In the genomic region with DNA sequence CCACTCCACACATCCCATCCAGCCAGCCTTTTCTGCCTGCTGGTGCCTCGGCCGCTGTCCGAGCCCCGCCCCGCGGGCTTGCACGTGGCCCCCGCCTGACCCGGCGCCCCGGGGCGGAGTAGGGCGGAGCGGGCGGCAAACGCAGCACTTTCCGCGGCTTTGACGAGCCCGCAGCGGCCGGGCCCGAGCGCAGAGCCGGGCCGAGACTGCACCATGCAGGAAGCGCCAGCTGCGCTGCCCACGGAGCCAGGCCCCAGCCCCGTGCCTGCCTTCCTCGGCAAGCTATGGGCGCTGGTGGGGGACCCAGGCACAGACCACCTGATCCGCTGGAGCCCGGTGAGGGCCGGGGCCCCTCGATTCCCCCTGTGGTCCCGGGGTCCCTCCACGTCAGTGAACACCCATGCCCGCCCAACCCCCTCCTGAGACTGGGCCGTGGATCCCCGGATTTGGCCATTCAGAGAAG, we compare ENCODE assay signal across 1 cellular context.
TF ChIP-seq lines count a peak whose summit lies in the region.

A gene with protein sequence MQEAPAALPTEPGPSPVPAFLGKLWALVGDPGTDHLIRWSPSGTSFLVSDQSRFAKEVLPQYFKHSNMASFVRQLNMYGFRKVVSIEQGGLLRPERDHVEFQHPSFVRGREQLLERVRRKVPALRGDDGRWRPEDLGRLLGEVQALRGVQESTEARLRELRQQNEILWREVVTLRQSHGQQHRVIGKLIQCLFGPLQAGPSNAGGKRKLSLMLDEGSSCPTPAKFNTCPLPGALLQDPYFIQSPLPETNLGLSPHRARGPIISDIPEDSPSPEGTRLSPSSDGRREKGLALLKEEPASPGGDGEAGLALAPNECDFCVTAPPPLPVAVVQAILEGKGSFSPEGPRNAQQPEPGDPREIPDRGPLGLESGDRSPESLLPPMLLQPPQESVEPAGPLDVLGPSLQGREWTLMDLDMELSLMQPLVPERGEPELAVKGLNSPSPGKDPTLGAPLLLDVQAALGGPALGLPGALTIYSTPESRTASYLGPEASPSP (plus strand): TSS at position 147 of the 463 bp plus-strand sequence. CDS start 67 bp downstream, at position 214.

TF ChIP-seq in HepG2, 621 proteins besides CTCF, POLR2A, EP300 and RAD21 (continued from another document and continues in another):
- TF ChIP-seq, protein P1, sequence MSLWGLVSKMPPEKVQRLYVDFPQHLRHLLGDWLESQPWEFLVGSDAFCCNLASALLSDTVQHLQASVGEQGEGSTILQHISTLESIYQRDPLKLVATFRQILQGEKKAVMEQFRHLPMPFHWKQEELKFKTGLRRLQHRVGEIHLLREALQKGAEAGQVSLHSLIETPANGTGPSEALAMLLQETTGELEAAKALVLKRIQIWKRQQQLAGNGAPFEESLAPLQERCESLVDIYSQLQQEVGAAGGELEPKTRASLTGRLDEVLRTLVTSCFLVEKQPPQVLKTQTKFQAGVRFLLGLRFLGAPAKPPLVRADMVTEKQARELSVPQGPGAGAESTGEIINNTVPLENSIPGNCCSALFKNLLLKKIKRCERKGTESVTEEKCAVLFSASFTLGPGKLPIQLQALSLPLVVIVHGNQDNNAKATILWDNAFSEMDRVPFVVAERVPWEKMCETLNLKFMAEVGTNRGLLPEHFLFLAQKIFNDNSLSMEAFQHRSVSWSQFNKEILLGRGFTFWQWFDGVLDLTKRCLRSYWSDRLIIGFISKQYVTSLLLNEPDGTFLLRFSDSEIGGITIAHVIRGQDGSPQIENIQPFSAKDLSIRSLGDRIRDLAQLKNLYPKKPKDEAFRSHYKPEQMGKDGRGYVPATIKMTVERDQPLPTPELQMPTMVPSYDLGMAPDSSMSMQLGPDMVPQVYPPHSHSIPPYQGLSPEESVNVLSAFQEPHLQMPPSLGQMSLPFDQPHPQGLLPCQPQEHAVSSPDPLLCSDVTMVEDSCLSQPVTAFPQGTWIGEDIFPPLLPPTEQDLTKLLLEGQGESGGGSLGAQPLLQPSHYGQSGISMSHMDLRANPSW (CRISPR knock-in tag; IDR thresholded peaks at IDR 0.05; ENCODE audit: borderline replicate concordance) = no peak; the same call in 1 of the 2 replicates
- TF ChIP-seq TRIM24 (CRISPR knock-in tag; IDR thresholded peaks at IDR 0.05) (no peak), PRPF4 (IDR thresholded peaks at IDR 0.05; ENCODE audit: low read depth, low read length, poor library complexity, severe bottlenecking) (no peak), PHF8 (CRISPR knock-in tag; IDR thresholded peaks at IDR 0.05) (0 out of 2 replicates have a peak, but pooled peaks have one; percentile 33), ZNF232 (CRISPR knock-in tag; IDR thresholded peaks at IDR 0.05; ENCODE audit: borderline replicate concordance) (peak; percentile 87; the same call in 1 of the 2 replicates), MAZ (IDR thresholded peaks at IDR 0.05; ENCODE audit: borderline replicate concordance, low read depth, low read length) (peak; percentile 61; the same call in 1 of the 2 replicates), MAZ (CRISPR knock-in tag; IDR thresholded peaks at IDR 0.05; ENCODE audit: low read depth) (peak; percentile 90), ZNF652 (CRISPR knock-in tag; IDR thresholded peaks at IDR 0.05; ENCODE audit: borderline replicate concordance, low read depth) (no peak), ELF4 (CRISPR knock-in tag; IDR thresholded peaks at IDR 0.05; ENCODE audit: borderline replicate concordance) (no peak), KLF11 (CRISPR knock-in tag; IDR thresholded peaks at IDR 0.05) (no peak), ZNF746 (CRISPR knock-in tag; IDR thresholded peaks at IDR 0.05) (no peak; the same call in 1 of the 2 replicates), ZNF101 (CRISPR knock-in tag; IDR thresholded peaks at IDR 0.05; ENCODE audit: borderline replicate concordance, low read depth) (no peak), ZNF234 (CRISPR knock-in tag; conservative IDR thresholded peaks at IDR 0.05) (no peak), ZNF333 (CRISPR knock-in tag; IDR thresholded peaks at IDR 0.05; ENCODE audit: borderline replicate concordance) (peak; percentile 51; the same call in 1 of the 2 replicates), TSC22D2 (CRISPR knock-in tag; IDR thresholded peaks at IDR 0.05; ENCODE audit: borderline replicate concordance) (peak; percentile 89; the same call in 1 of the 2 replicates), ZNF569 (CRISPR knock-in tag; IDR thresholded peaks at IDR 0.05; ENCODE audit: borderline replicate concordance) (no peak), SAFB2 (CRISPR knock-in tag; IDR thresholded peaks at IDR 0.05; ENCODE audit: borderline replicate concordance, low read depth) (peak; percentile 97), GABPA (IDR thresholded peaks at IDR 0.05; ENCODE audit: low read depth, low read length) (no peak), GABPA (CRISPR knock-in tag; IDR thresholded peaks at IDR 0.05; ENCODE audit: low read depth) (no peak), ZNF354B (CRISPR knock-in tag; IDR thresholded peaks at IDR 0.05) (no peak; the same call in 1 of the 2 replicates), THYN1 (CRISPR knock-in tag; IDR thresholded peaks at IDR 0.05; ENCODE audit: borderline replicate concordance, low read depth) (no peak), KLF12 (CRISPR knock-in tag; IDR thresholded peaks at IDR 0.05; ENCODE audit: borderline replicate concordance) (peak; percentile 96), KDM5B (CRISPR knock-in tag; IDR thresholded peaks at IDR 0.05; ENCODE audit: borderline replicate concordance) (peak; percentile 93; the same call in 1 of the 2 replicates), SNAPC2 (CRISPR knock-in tag; IDR thresholded peaks at IDR 0.05) (peak; percentile 68), AHR (CRISPR knock-in tag; IDR thresholded peaks at IDR 0.05) (no peak), ZSCAN21 (CRISPR knock-in tag; IDR thresholded peaks at IDR 0.05; ENCODE audit: borderline replicate concordance) (peak; percentile 98), JUND (CRISPR knock-in tag; IDR thresholded peaks at IDR 0.05) (peak; percentile 26; the same call in 1 of the 2 replicates)
- TF ChIP-seq, protein P2, sequence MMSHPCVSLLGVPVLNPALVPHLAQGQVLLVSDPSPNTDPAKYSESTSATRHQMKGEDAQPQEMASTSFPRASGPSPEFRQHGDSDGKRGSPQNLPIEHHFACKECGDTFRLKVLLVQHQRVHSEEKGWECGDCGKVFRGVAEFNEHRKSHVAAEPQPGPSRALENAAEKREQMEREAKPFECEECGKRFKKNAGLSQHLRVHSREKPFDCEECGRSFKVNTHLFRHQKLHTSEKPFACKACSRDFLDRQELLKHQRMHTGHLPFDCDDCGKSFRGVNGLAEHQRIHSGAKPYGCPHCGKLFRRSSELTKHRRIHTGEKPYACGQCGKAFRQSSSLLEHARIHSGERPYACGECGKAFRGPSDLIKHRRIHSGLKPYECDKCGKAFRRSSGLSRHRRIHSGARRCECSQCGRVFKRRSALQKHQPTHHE (CRISPR knock-in tag; IDR thresholded peaks at IDR 0.05; ENCODE audit: borderline replicate concordance) = 0 out of 2 replicates have a peak, but pooled peaks have one; percentile 66
- TF ChIP-seq, protein P3, sequence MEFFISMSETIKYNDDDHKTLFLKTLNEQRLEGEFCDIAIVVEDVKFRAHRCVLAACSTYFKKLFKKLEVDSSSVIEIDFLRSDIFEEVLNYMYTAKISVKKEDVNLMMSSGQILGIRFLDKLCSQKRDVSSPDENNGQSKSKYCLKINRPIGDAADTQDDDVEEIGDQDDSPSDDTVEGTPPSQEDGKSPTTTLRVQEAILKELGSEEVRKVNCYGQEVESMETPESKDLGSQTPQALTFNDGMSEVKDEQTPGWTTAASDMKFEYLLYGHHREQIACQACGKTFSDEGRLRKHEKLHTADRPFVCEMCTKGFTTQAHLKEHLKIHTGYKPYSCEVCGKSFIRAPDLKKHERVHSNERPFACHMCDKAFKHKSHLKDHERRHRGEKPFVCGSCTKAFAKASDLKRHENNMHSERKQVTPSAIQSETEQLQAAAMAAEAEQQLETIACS (CRISPR knock-in tag; IDR thresholded peaks at IDR 0.05) = peak; percentile 64
- TF ChIP-seq, protein P4, sequence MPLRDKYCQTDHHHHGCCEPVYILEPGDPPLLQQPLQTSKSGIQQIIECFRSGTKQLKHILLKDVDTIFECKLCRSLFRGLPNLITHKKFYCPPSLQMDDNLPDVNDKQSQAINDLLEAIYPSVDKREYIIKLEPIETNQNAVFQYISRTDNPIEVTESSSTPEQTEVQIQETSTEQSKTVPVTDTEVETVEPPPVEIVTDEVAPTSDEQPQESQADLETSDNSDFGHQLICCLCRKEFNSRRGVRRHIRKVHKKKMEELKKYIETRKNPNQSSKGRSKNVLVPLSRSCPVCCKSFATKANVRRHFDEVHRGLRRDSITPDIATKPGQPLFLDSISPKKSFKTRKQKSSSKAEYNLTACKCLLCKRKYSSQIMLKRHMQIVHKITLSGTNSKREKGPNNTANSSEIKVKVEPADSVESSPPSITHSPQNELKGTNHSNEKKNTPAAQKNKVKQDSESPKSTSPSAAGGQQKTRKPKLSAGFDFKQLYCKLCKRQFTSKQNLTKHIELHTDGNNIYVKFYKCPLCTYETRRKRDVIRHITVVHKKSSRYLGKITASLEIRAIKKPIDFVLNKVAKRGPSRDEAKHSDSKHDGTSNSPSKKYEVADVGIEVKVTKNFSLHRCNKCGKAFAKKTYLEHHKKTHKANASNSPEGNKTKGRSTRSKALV (CRISPR knock-in tag; IDR thresholded peaks at IDR 0.05) = peak; percentile 73; the same call in 1 of the 2 replicates
- TF ChIP-seq, protein P5, sequence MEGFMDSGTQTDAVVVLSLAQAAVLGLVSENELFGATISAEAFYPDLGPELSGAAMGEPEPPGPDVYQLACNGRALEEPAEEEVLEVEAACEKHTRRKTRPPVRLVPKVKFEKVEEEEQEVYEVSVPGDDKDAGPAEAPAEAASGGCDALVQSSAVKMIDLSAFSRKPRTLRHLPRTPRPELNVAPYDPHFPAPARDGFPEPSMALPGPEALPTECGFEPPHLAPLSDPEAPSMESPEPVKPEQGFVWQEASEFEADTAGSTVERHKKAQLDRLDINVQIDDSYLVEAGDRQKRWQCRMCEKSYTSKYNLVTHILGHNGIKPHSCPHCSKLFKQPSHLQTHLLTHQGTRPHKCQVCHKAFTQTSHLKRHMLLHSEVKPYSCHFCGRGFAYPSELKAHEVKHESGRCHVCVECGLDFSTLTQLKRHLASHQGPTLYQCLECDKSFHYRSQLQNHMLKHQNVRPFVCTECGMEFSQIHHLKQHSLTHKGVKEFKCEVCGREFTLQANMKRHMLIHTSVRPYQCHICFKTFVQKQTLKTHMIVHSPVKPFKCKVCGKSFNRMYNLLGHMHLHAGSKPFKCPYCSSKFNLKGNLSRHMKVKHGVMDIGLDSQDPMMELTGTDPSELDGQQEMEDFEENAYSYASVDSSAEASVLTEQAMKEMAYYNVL (CRISPR knock-in tag; IDR thresholded peaks at IDR 0.05; ENCODE audit: borderline replicate concordance) = peak; percentile 85
- TF ChIP-seq, protein P6, sequence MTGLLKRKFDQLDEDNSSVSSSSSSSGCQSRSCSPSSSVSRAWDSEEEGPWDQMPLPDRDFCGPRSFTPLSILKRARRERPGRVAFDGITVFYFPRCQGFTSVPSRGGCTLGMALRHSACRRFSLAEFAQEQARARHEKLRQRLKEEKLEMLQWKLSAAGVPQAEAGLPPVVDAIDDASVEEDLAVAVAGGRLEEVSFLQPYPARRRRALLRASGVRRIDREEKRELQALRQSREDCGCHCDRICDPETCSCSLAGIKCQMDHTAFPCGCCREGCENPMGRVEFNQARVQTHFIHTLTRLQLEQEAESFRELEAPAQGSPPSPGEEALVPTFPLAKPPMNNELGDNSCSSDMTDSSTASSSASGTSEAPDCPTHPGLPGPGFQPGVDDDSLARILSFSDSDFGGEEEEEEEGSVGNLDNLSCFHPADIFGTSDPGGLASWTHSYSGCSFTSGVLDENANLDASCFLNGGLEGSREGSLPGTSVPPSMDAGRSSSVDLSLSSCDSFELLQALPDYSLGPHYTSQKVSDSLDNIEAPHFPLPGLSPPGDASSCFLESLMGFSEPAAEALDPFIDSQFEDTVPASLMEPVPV (CRISPR knock-in tag; IDR thresholded peaks at IDR 0.05) = peak; percentile 88
- TF ChIP-seq, protein P7, sequence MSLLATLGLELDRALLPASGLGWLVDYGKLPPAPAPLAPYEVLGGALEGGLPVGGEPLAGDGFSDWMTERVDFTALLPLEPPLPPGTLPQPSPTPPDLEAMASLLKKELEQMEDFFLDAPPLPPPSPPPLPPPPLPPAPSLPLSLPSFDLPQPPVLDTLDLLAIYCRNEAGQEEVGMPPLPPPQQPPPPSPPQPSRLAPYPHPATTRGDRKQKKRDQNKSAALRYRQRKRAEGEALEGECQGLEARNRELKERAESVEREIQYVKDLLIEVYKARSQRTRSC (CRISPR knock-in tag; IDR thresholded peaks at IDR 0.05; ENCODE audit: low read depth) = no peak
- TF ChIP-seq, protein P8, sequence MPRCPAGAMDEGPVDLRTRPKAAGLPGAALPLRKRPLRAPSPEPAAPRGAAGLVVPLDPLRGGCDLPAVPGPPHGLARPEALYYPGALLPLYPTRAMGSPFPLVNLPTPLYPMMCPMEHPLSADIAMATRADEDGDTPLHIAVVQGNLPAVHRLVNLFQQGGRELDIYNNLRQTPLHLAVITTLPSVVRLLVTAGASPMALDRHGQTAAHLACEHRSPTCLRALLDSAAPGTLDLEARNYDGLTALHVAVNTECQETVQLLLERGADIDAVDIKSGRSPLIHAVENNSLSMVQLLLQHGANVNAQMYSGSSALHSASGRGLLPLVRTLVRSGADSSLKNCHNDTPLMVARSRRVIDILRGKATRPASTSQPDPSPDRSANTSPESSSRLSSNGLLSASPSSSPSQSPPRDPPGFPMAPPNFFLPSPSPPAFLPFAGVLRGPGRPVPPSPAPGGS (CRISPR knock-in tag; IDR thresholded peaks at IDR 0.05) = peak; percentile 88; the same call in 1 of the 2 replicates
- TF ChIP-seq, protein P9, sequence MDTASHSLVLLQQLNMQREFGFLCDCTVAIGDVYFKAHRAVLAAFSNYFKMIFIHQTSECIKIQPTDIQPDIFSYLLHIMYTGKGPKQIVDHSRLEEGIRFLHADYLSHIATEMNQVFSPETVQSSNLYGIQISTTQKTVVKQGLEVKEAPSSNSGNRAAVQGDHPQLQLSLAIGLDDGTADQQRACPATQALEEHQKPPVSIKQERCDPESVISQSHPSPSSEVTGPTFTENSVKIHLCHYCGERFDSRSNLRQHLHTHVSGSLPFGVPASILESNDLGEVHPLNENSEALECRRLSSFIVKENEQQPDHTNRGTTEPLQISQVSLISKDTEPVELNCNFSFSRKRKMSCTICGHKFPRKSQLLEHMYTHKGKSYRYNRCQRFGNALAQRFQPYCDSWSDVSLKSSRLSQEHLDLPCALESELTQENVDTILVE (CRISPR knock-in tag; IDR thresholded peaks at IDR 0.05) = no peak; the same call in 1 of the 2 replicates
- TF ChIP-seq, protein P10, sequence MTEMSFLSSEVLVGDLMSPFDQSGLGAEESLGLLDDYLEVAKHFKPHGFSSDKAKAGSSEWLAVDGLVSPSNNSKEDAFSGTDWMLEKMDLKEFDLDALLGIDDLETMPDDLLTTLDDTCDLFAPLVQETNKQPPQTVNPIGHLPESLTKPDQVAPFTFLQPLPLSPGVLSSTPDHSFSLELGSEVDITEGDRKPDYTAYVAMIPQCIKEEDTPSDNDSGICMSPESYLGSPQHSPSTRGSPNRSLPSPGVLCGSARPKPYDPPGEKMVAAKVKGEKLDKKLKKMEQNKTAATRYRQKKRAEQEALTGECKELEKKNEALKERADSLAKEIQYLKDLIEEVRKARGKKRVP (CRISPR knock-in tag; IDR thresholded peaks at IDR 0.05) = peak in 1 of 2 experiments; percentile 75; a peak in 2 of 4 replicates
- TF ChIP-seq, protein P11, sequence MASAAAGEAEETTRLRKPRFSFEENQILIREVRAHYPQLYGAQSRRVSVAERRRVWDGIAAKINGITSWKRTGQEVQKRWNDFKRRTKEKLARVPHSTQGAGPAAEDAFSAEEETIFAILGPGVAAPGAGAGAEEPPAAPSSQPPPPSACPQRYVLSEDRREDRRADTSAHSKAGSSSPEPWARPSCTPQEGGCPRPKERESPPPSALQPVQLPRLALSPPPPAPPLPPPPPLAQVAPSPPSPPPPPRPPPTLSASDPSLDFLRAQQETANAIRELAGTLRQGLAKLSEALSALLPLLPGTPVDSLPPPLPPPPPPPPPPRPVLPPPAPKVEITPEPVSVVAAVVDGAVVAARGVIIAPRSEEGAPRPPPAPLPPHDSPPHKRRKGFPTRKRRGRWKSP (CRISPR knock-in tag; IDR thresholded peaks at IDR 0.05) = peak; percentile 93
